In genomic region chr11:128473631-128474030, GRCh38 we compare ENCODE assay signal across 13 cellular contexts.
DNase-seq lines count a peak whose midpoint lies in the region; ATAC-seq and TF ChIP-seq lines count a peak whose summit lies in the region.
"Had no signal": no experiment of that assay in that cellular context is flagged by ENCODE, and none has a peak within 500 bp of the region (broad histone marks: within the 10 kb centered on the region; RNA-seq: fewer than 3 reads in every experiment).

No MANE protein-coding gene starts in this region.

- H3K27me3 ChIP-seq in CD8-positive, alpha-beta T cell (ENCODE audit: insufficient read depth, low read length): no peaks in the 10 kb centered on the region
- H3K27me3 ChIP-seq in mesenchymal stem cell (ENCODE audit: control insufficient read depth in 1 of 2, insufficient read depth in 1 of 2, low read length in 2 of 2): no peaks in the 10 kb centered on the region

- peaks cover 19% of the 10 kb centered on the region for H3K79me1 ChIP-seq in mesenchymal stem cell (replicated peaks; ENCODE audit: low read length, poor library complexity, severe bottlenecking)

- ATAC-seq in CD8-positive, alpha-beta T cell: no peak
- ATAC-seq in HG03354 (IDR thresholded peaks at IDR 0.05; ENCODE audit: poor library complexity, severe bottlenecking, unreplicated experiment): no peak

- peak in 3 of 7 experiments; percentile 33 to 54 (median 41) for DNase-seq in CD8-positive, alpha-beta T cell
- no peak for DNase-seq in HFFc6
- peak; percentile 60 for DNase-seq in activated CD4-positive, alpha-beta memory T cell treated with anti-CD3 and anti-CD28 coated beads for 36 hours
- DNase-seq in mesenchymal stem cell: no peak
- no peak for DNase-seq in CD14-positive monocyte (ENCODE audit: low spot score)
- DNase-seq in H4 (ENCODE audit: low spot score): no peak
- DNase-seq in kidney tubule cell (ENCODE audit: low spot score): no peak
- DNase-seq: caudate nucleus, EL, NCI-H2227 treated with DMSO at 0.1 percent for 48 hours had no signal

- intact Hi-C loops in CD8-positive, alpha-beta T cell (cut with DNase I, micrococcal nuclease): loop anchor here (2.0 to 5.0 kb wide), 4 partner anchors 31 to 159 kb away; no protein-coding TSS in a partner anchor
- intact Hi-C loops in activated CD4-positive, alpha-beta memory T cell treated with anti-CD3 and anti-CD28 coated beads for 36 hours (cut with micrococcal nuclease): loop anchor here (2.0 to 10.0 kb wide), 3 partner anchors 41 to 439 kb away; no protein-coding TSS in a partner anchor
- intact Hi-C loops in CD14-positive monocyte (cut with micrococcal nuclease): no loop called here

- peak overlapping the region; percentile 33 for H3K4me3 ChIP-seq in CD8-positive, alpha-beta T cell (ENCODE audit: low read depth, low read length)
- H3K4me3 ChIP-seq in mesenchymal stem cell (ENCODE audit: insufficient read depth in 1 of 2, low read depth in 1 of 2, low read length in 2 of 2): no peak overlapping the region

- H3K14ac ChIP-seq in mesenchymal stem cell (ENCODE audit: low read length in 2 of 2): no peak overlapping the region

- no peak overlapping the region for H4K91ac ChIP-seq in mesenchymal stem cell (ENCODE audit: low read length)

- no peaks in the 10 kb centered on the region for H3K9me3 Mint-ChIP-seq in CD8-positive, alpha-beta T cell
- H3K9me3 Mint-ChIP-seq in HFFc6 (no peaks in the 10 kb centered on the region), CD14-positive monocyte (peaks cover 0 to 7% (median 1%) of the 10 kb centered on the region in 7 donors)
- no peaks in the 10 kb centered on the region for H3K9me3 Mint-ChIP-seq in activated CD4-positive, alpha-beta memory T cell treated with anti-CD3 and anti-CD28 coated beads for 36 hours

- no peak overlapping the region for H3K4me2 ChIP-seq in mesenchymal stem cell (ENCODE audit: low read length, poor library complexity, severe bottlenecking)

- H3K9ac ChIP-seq in mesenchymal stem cell (ENCODE audit: low read length): peak overlapping the region; percentile 60

- no peak overlapping the region for H2AFZ ChIP-seq in mesenchymal stem cell (ENCODE audit: low read depth, low read length)

- H3K36me3 ChIP-seq in CD8-positive, alpha-beta T cell (ENCODE audit: insufficient read depth, low read length): peaks cover 60% of the 10 kb centered on the region
- peaks cover 21 to 74% of the 10 kb centered on the region in 2 experiments for H3K36me3 ChIP-seq in mesenchymal stem cell (ENCODE audit: control insufficient read depth in 1 of 2, insufficient read depth in 2 of 2, low read depth in 1 of 2, low read length in 2 of 2)

- H2BK120ac ChIP-seq in mesenchymal stem cell (ENCODE audit: low read depth, low read length): no peak overlapping the region

- no peak overlapping the region for H2AK5ac ChIP-seq in mesenchymal stem cell (ENCODE audit: low read length, severe bottlenecking)

- no peaks in the 10 kb centered on the region for H3K9me3 ChIP-seq in CD8-positive, alpha-beta T cell (ENCODE audit: low read length)
- no peaks in the 10 kb centered on the region for H3K9me3 ChIP-seq in mesenchymal stem cell (ENCODE audit: control insufficient read depth, low read length)

- H3K36me3 Mint-ChIP-seq in CD8-positive, alpha-beta T cell: peaks cover 95% of the 10 kb centered on the region
- peaks cover 62% of the 10 kb centered on the region for H3K36me3 Mint-ChIP-seq in HFFc6 (ENCODE audit: low read depth)
- H3K36me3 Mint-ChIP-seq in activated CD4-positive, alpha-beta memory T cell treated with anti-CD3 and anti-CD28 coated beads for 36 hours: peaks cover 92% of the 10 kb centered on the region
- peaks cover 11 to 34% of the 10 kb centered on the region in 2 donors for H3K36me3 Mint-ChIP-seq in CD14-positive monocyte

- H3K27ac Mint-ChIP-seq in CD8-positive, alpha-beta T cell: peak overlapping the region; percentile 94
- peak overlapping the region; percentile 79 for H3K27ac Mint-ChIP-seq in HFFc6
- peak overlapping the region; percentile 99 for H3K27ac Mint-ChIP-seq in activated CD4-positive, alpha-beta memory T cell treated with anti-CD3 and anti-CD28 coated beads for 36 hours
- H3K27ac Mint-ChIP-seq in CD14-positive monocyte: peak overlapping the region in 1 of 7 donors; percentile 39

- H2BK15ac ChIP-seq in mesenchymal stem cell (ENCODE audit: low read depth, poor library complexity, severe bottlenecking): peak overlapping the region; percentile 9

- CTCF ChIA-PET in CD8-positive, alpha-beta T cell (lab: Charles Lee): interaction anchor here (0.7 to 7.3 kb wide), 14 partner anchors 10 to 184 kb away, joined by 3 to 66 read pairs (median 8); no protein-coding TSS in a partner anchor
- CTCF ChIA-PET in activated CD4-positive, alpha-beta memory T cell treated with anti-CD3 and anti-CD28 coated beads for 36 hours (lab: Charles Lee): interaction anchor here (1.0 to 5.7 kb wide), 9 partner anchors 9 to 184 kb away, joined by 3 to 41 read pairs (median 5); no protein-coding TSS in a partner anchor

- TF ChIP-seq CTCF in CD8-positive, alpha-beta T cell (IDR thresholded peaks at IDR 0.05): no peak
- no peak for TF ChIP-seq CTCF in HFFc6 (IDR thresholded peaks at IDR 0.05)
- no peak for TF ChIP-seq CTCF in CD14-positive monocyte (IDR thresholded peaks at IDR 0.05)

- peak overlapping the region; percentile 74 for H3K4me3 Mint-ChIP-seq in CD8-positive, alpha-beta T cell
- H3K4me3 Mint-ChIP-seq in HFFc6 (no peak overlapping the region), CD14-positive monocyte (no peak overlapping the region)
- H3K4me3 Mint-ChIP-seq in activated CD4-positive, alpha-beta memory T cell treated with anti-CD3 and anti-CD28 coated beads for 36 hours: peak overlapping the region; percentile 51

- peak overlapping the region; percentile 68 for H3K27ac ChIP-seq in CD8-positive, alpha-beta T cell (ENCODE audit: low read depth, low read length)
- H3K27ac ChIP-seq in mesenchymal stem cell (ENCODE audit: low read length, poor library complexity, severe bottlenecking): no peak overlapping the region
- H3K27ac ChIP-seq: HL-60, VCaP had no signal

- H3K18ac ChIP-seq in mesenchymal stem cell (ENCODE audit: low read depth in 1 of 2, low read length in 2 of 2): peak overlapping the region in 1 of 2 experiments; percentile 55

- H2BK12ac ChIP-seq in mesenchymal stem cell (ENCODE audit: low read length in 2 of 2): peak overlapping the region in 1 of 2 experiments; percentile 29

- H3K4me1 Mint-ChIP-seq in CD8-positive, alpha-beta T cell (ENCODE audit: low read depth): peaks cover 97% of the 10 kb centered on the region
- H3K4me1 Mint-ChIP-seq in HFFc6 (ENCODE audit: low read depth) (peaks cover 96% of the 10 kb centered on the region), CD14-positive monocyte (peaks cover 3% of the 10 kb centered on the region)
- peaks cover 95% of the 10 kb centered on the region for H3K4me1 Mint-ChIP-seq in activated CD4-positive, alpha-beta memory T cell treated with anti-CD3 and anti-CD28 coated beads for 36 hours (ENCODE audit: low read depth)

- no peak overlapping the region for H2BK5ac ChIP-seq in mesenchymal stem cell (ENCODE audit: low read depth, low read length, poor library complexity, severe bottlenecking)

- H3K4ac ChIP-seq in mesenchymal stem cell (ENCODE audit: low read depth in 1 of 2, low read length in 2 of 2): no peak overlapping the region

- no peak overlapping the region for H3K23ac ChIP-seq in mesenchymal stem cell (ENCODE audit: low read length in 2 of 2)

- POLR2A ChIA-PET in CD8-positive, alpha-beta T cell (lab: Charles Lee): interaction anchor here (0.6 to 10.8 kb wide), 21 partner anchors 9 to 356 kb away, joined by 3 to 185 read pairs (median 9); no protein-coding TSS in a partner anchor
- POLR2A ChIA-PET in activated CD4-positive, alpha-beta memory T cell treated with anti-CD3 and anti-CD28 coated beads for 36 hours (lab: Charles Lee): interaction anchor here (0.8 to 10.0 kb wide), 16 partner anchors 8 to 184 kb away, joined by 3 to 86 read pairs (median 6); no protein-coding TSS in a partner anchor

- WGBS in mesenchymal stem cell: 91% methylated on average over 4 of the region's 4 CpGs

- no peaks in the 10 kb centered on the region for H3K27me3 Mint-ChIP-seq in CD8-positive, alpha-beta T cell (ENCODE audit: low read depth)
- peaks cover 4% of the 10 kb centered on the region; the same call in 1 of the 2 replicates for H3K27me3 Mint-ChIP-seq in HFFc6 (ENCODE audit: insufficient read depth)
- H3K27me3 Mint-ChIP-seq in activated CD4-positive, alpha-beta memory T cell treated with anti-CD3 and anti-CD28 coated beads for 36 hours: no peaks in the 10 kb centered on the region
- H3K27me3 Mint-ChIP-seq in CD14-positive monocyte (ENCODE audit: low read depth in 3 of 3): peaks cover 2% of the 10 kb centered on the region in 3 donors

- peaks cover 99% of the 10 kb centered on the region for H3K4me1 ChIP-seq in CD8-positive, alpha-beta T cell (ENCODE audit: insufficient read depth, low read length)
- H3K4me1 ChIP-seq in mesenchymal stem cell (ENCODE audit: control insufficient read depth, insufficient read depth, low read depth, low read length): peaks cover 18% of the 10 kb centered on the region

- H4K8ac ChIP-seq in mesenchymal stem cell (ENCODE audit: low read length): no peak overlapping the region

Comparison
In these comparisons a context has a peak if more than half of its experiments do, and no peak if none do; other contexts are left out.
1. H3K4me3 Mint-ChIP-seq: peak in CD8-positive, alpha-beta T cell (single experiment) and activated CD4-positive, alpha-beta memory T cell treated with anti-CD3 and anti-CD28 coated beads for 36 hours (single experiment); none in HFFc6 (single experiment) and CD14-positive monocyte (0 of 2).
2. intact Hi-C loops: an anchor here in CD8-positive, alpha-beta T cell (2.0 to 5.0 kb wide) and activated CD4-positive, alpha-beta memory T cell treated with anti-CD3 and anti-CD28 coated beads for 36 hours (2.0 to 10.0 kb wide); none called in CD14-positive monocyte.